1 cellular context compared by ENCODE assay signal in genomic region chr13:95652244-95652764, GRCh38.
A peak's percentile ranks its signal among the peaks of the same experiment; 100 is the strongest.
TF ChIP-seq lines count a peak whose summit lies in the region.

No MANE protein-coding gene starts in this region.

TF ChIP-seq in SK-N-SH, 30 proteins besides CTCF, POLR2A, EP300 and RAD21:
- TF ChIP-seq RXRA (IDR thresholded peaks at IDR 0.05; ENCODE audit: borderline replicate concordance, low read depth), result no peak
- peak; percentile 38; the same call in 1 of the 2 replicates for TF ChIP-seq GATA2 (CRISPR knock-in tag; IDR thresholded peaks at IDR 0.05)
- no peak for TF ChIP-seq GABPA (IDR thresholded peaks at IDR 0.05; ENCODE audit: low read depth)
- TF ChIP-seq PBX3 (IDR thresholded peaks at IDR 0.05), result no peak
- peak; percentile 80 for TF ChIP-seq RCOR1 (IDR thresholded peaks at IDR 0.05; ENCODE audit: low read length)
